In the genomic region with DNA sequence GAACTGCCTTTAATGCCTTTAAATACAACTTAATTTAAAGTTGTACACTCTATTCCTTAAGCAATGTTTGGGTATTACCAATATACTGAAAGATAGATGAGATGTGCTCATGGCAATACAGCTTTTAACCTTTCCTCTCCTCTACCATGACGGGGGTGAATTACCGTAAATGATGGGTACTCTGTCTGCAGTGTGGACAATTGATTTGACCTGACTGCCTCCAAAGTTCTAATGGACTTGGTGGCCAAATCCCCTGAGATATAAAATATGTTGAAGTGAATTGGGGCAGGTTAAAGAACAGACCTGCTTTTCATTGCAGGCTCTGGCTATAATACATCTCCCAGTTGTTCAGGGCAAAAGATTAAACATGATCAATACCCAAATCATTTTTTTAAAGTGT, we compare ENCODE assay signal across 34 cellular contexts.
"Had no signal": no experiment of that assay in that cellular context is flagged by ENCODE, and none has a peak within 500 bp of the region (broad histone marks: within the 10 kb centered on the region; RNA-seq: fewer than 3 reads in every experiment).

No MANE protein-coding gene starts in this region.

- H3K4me3 ChIP-seq: MG63 had no signal

- H3K9me3 ChIP-seq: MG63 had no signal

- H3K27ac ChIP-seq: KMS-11 had no signal

- DNase-seq: Karpas-422, Kasumi-1, MG63, MM.1S, MV-4-11, NCI-H1048, NCI-H1092, NCI-H1092 treated with DMSO at 0.1 percent for 48 hours, NCI-H1105, NCI-H1105 treated with DMSO at 0.1 percent for 48 hours, NCI-H1417, NCI-H1417 treated with DMSO at 0.1 percent for 48 hours, NCI-H1436, NCI-H1436 treated with DMSO at 0.1 percent for 48 hours, NCI-H146, NCI-H1694, NCI-H1694 treated with DMSO at 0.1 percent for 48 hours, NCI-H187, NCI-H187 treated with DMSO at 0.1 percent for 48 hours, NCI-H1930, NCI-H2029, NCI-H2029 treated with DMSO at 0.1 percent for 48 hours, NCI-H2081, NCI-H2081 treated with DMSO at 0.1 percent for 48 hours, NCI-H2107, NCI-H2171, NCI-H2171 treated with DMSO at 0.1 percent for 48 hours, NCI-H2227 treated with DMSO at 0.1 percent for 48 hours, NCI-H226, NCI-H345, NCI-H446, NCI-H446 treated with DMSO at 0.1 percent for 48 hours, NCI-H510A had no signal

- H3K36me3 ChIP-seq: MG63 had no signal

- H3K9ac ChIP-seq: KMS-11 had no signal

- H3K4me2 ChIP-seq: KMS-11 had no signal
